1 cellular context compared by ENCODE assay signal in the genomic region with DNA sequence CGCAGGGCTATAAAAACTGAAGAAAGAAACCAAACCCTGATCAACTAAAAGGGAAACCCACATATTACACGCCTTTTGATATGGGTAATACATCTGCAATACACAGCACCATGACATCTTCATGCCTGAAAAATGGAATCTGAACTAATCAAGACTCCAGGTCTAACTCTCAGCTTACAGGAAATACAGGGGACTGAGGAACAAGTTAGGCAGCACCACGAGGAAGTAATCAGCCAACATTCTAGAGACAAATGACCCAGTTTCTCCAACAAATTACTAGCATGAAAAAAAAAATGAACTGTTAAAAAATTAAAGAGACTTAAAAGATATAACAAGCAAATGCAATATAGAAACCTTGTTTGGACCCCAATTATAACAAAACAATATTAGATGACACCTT.
TF ChIP-seq lines count a peak whose summit lies in the region.

No MANE protein-coding gene starts in this region.

TF ChIP-seq in HepG2, 621 proteins besides CTCF, POLR2A, EP300 and RAD21 (continued from another document):
- TF ChIP-seq, protein P1, sequence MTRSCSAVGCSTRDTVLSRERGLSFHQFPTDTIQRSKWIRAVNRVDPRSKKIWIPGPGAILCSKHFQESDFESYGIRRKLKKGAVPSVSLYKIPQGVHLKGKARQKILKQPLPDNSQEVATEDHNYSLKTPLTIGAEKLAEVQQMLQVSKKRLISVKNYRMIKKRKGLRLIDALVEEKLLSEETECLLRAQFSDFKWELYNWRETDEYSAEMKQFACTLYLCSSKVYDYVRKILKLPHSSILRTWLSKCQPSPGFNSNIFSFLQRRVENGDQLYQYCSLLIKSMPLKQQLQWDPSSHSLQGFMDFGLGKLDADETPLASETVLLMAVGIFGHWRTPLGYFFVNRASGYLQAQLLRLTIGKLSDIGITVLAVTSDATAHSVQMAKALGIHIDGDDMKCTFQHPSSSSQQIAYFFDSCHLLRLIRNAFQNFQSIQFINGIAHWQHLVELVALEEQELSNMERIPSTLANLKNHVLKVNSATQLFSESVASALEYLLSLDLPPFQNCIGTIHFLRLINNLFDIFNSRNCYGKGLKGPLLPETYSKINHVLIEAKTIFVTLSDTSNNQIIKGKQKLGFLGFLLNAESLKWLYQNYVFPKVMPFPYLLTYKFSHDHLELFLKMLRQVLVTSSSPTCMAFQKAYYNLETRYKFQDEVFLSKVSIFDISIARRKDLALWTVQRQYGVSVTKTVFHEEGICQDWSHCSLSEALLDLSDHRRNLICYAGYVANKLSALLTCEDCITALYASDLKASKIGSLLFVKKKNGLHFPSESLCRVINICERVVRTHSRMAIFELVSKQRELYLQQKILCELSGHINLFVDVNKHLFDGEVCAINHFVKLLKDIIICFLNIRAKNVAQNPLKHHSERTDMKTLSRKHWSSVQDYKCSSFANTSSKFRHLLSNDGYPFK (CRISPR knock-in tag; IDR thresholded peaks at IDR 0.05; ENCODE audit: borderline replicate concordance): no peak
- TF ChIP-seq GLI4 (CRISPR knock-in tag; IDR thresholded peaks at IDR 0.05; ENCODE audit: borderline replicate concordance) (no peak), ASH2L (IDR thresholded peaks at IDR 0.05; ENCODE audit: insufficient read length, low read depth, low read length) (no peak), RXRA (CRISPR knock-in tag; IDR thresholded peaks at IDR 0.05) (no peak), ZBTB7A (CRISPR knock-in tag; IDR thresholded peaks at IDR 0.05) (no peak)
